In genomic region chr12:121776190-121777098, GRCh38 we compare ENCODE assay signal across 8 cellular contexts. TPM values are rescaled to one million over a fixed set of nuclear protein-coding genes. Genes with fewer than 3 reads are reported as not detected.
DNase-seq lines count a peak whose midpoint lies in the region; ATAC-seq and TF ChIP-seq lines count a peak whose summit lies in the region.

No MANE protein-coding gene starts in this region.

- CTCF ChIA-PET in CD4-positive, alpha-beta T cell (lab: Charles Lee): interaction anchor here (0.8 to 5.6 kb wide), 7 partner anchors 9 to 62 kb away, joined by 3 to 104 read pairs (median 4); partner anchors contain the start of gene RHOF

- peak overlapping the region; percentile 62 for H3K27ac Mint-ChIP-seq in CD4-positive, alpha-beta T cell
- peak overlapping the region; percentile 58 to 67 for H3K27ac Mint-ChIP-seq in natural killer cell

- peak; percentile 78 for TF ChIP-seq CTCF in CD4-positive, alpha-beta T cell (IDR thresholded peaks at IDR 0.05)
- TF ChIP-seq CTCF in natural killer cell (IDR thresholded peaks at IDR 0.05): peak; percentile 85

- POLR2A ChIA-PET in CD4-positive, alpha-beta T cell (lab: Charles Lee): interaction anchor here (0.5 to 33.0 kb wide), 5 partner anchors 8 to 226 kb away, joined by 3 to 1869 read pairs (median 5); partner anchors contain the start of genes RHOF, SETD1B and TMEM120B

- H3K4me1 Mint-ChIP-seq in CD4-positive, alpha-beta T cell (ENCODE audit: low read depth): peaks cover 23% of the 10 kb centered on the region
- H3K4me1 Mint-ChIP-seq in natural killer cell: peaks cover 11 to 27% of the 10 kb centered on the region in 2 donors

- ATAC-seq in CD4-positive, alpha-beta T cell (ENCODE audit: poor library complexity): peak; percentile 77
- peak; percentile 57 for ATAC-seq in GM21723 (IDR thresholded peaks at IDR 0.05; ENCODE audit: unreplicated experiment)
- peak; percentile 73 to 83 (median 75) for ATAC-seq in natural killer cell
- ATAC-seq in stimulated activated naive CD8-positive, alpha-beta T cell treated with anti-CD3 and anti-CD28 coated beads, Interleukin-15, Interleukin-2, amounts not matched to agents 100 U/mL and 50 U/mL, for 24 hours: peak; percentile 73
- no peak for ATAC-seq in HG03378 (IDR thresholded peaks at IDR 0.05; ENCODE audit: unreplicated experiment)

- H3K27ac ChIP-seq in CD4-positive, alpha-beta T cell (ENCODE audit: low read depth, low read length): no peak overlapping the region

- H3K36me3 Mint-ChIP-seq in CD4-positive, alpha-beta T cell (ENCODE audit: low read depth): peaks cover 29% of the 10 kb centered on the region
- H3K36me3 Mint-ChIP-seq in natural killer cell: no peaks in the 10 kb centered on the region

- no peak overlapping the region for H3K4me3 Mint-ChIP-seq in CD4-positive, alpha-beta T cell
- no peak overlapping the region for H3K4me3 Mint-ChIP-seq in natural killer cell

- H3K27me3 ChIP-seq in CD4-positive, alpha-beta T cell (ENCODE audit: control insufficient read depth, insufficient read depth, low read length): no peaks in the 10 kb centered on the region

- H3K9me3 ChIP-seq in CD4-positive, alpha-beta T cell (ENCODE audit: control insufficient read depth, low read length): no peaks in the 10 kb centered on the region

- no peaks in the 10 kb centered on the region for H3K27me3 Mint-ChIP-seq in CD4-positive, alpha-beta T cell
- no peaks in the 10 kb centered on the region for H3K27me3 Mint-ChIP-seq in natural killer cell (ENCODE audit: low read depth in 2 of 2)

- intact Hi-C loops in CD4-positive, alpha-beta T cell (cut with DNase I, micrococcal nuclease): loop anchor here (1.0 to 5.0 kb wide), 3 partner anchors 18 to 111 kb away; partner anchors contain the start of gene PSMD9 (in 1 of the 2)
- intact Hi-C loops in natural killer cell (cut with micrococcal nuclease): loop anchor here (1.0 to 5.0 kb wide), 2 partner anchors 18 to 36 kb away; no protein-coding TSS in a partner anchor

- no peaks in the 10 kb centered on the region for H3K9me3 Mint-ChIP-seq in CD4-positive, alpha-beta T cell
- H3K9me3 Mint-ChIP-seq in natural killer cell: no peaks in the 10 kb centered on the region

- peak; percentile 81 to 96 (median 92) for DNase-seq in CD4-positive, alpha-beta T cell
- peak; percentile 41 for DNase-seq in NOMO-1 treated with DMSO at 0.1 percent for 48 hours (lab: John Stamatoyannopoulos, UW; ENCODE audit: unreplicated experiment)
- peak; percentile 81 for DNase-seq in activated CD8-positive, alpha-beta memory T cell treated with anti-CD3 and anti-CD28 coated beads, Interleukin-2, amount 50 U/mL, for 24 hours (ENCODE audit: extremely low read depth)
- DNase-seq in epidermal melanocyte (ENCODE audit: insufficient read length, low spot score): peak; percentile 87
- DNase-seq in natural killer cell: peak; percentile 94
- DNase-seq in stimulated activated naive CD8-positive, alpha-beta T cell treated with anti-CD3 and anti-CD28 coated beads, Interleukin-15, Interleukin-2, amounts not matched to agents 100 U/mL and 50 U/mL, for 24 hours: peak; percentile 96

RNA-seq across cellular contexts. Expression of gene RHOF, which starts 17.0 kb away (rescaled TPM):
- 100 to 1,000 TPM; 155 to 164 TPM for total RNA-seq in CD4-positive, alpha-beta T cell
- total RNA-seq in natural killer cell: 100 to 1,000 TPM; 146 to 201 (median 177) TPM

RNA-seq across cellular contexts. Expression of gene SETD1B, which starts 27.4 kb away (rescaled TPM):
- total RNA-seq in CD4-positive, alpha-beta T cell: 100 to 1,000 TPM; 146 to 151 TPM
- total RNA-seq in natural killer cell: 10 to 100 TPM; 55.1 to 57.5 (median 56.2) TPM

Comparison
In these comparisons a context has a peak if more than half of its experiments do, and no peak if none do; other contexts are left out.
1. DNase-seq: peak in every context shown above with its lines; median percentile 96 in stimulated activated naive CD8-positive, alpha-beta T cell treated with anti-CD3 and anti-CD28 coated beads, Interleukin-15, Interleukin-2, amounts not matched to agents 100 U/mL and 50 U/mL, for 24 hours; 94 in natural killer cell; 92 in CD4-positive, alpha-beta T cell; 87 in epidermal melanocyte; 81 in activated CD8-positive, alpha-beta memory T cell treated with anti-CD3 and anti-CD28 coated beads, Interleukin-2, amount 50 U/mL, for 24 hours; 41 in NOMO-1 treated with DMSO at 0.1 percent for 48 hours.